In genomic region chr16:29802416-29802935, GRCh38 we compare ENCODE assay signal across 1 cellular context.
TF ChIP-seq lines count a peak whose summit lies in the region.

No MANE protein-coding gene starts in this region.

TF ChIP-seq in HEK293, 187 proteins besides CTCF, POLR2A, EP300 and RAD21 (continued from another document):
- TF ChIP-seq PRDM10 (tag by site-specific recombination; IDR thresholded peaks at IDR 0.05) (peak; percentile 94), KLF8 (tag by site-specific recombination; IDR thresholded peaks at IDR 0.05) (no peak), EGR2 (tag by site-specific recombination; IDR thresholded peaks at IDR 0.05; ENCODE audit: low read depth) (0 out of 2 replicates have a peak, but pooled peaks have one; percentile 19), ZIC2 (tag by site-specific recombination; IDR thresholded peaks at IDR 0.05) (no peak)
TF ChIP-seq in HEK293: peak in this region for 3.
